In genomic region chr11:79167510-79168188, GRCh38 we compare ENCODE assay signal across 2 cellular contexts.
TF ChIP-seq lines count a peak whose summit lies in the region.

No MANE protein-coding gene starts in this region.

TF ChIP-seq in SK-N-SH treated with all-trans-retinoic acid at 6 μM for 48 hours, 23 proteins besides CTCF, POLR2A, EP300 and RAD21 (continued from another document):
- TF ChIP-seq PATZ1 (CRISPR knock-in tag; IDR thresholded peaks at IDR 0.05; ENCODE audit: borderline replicate concordance), result no peak
- TF ChIP-seq ISL1 (CRISPR knock-in tag; IDR thresholded peaks at IDR 0.05), result no peak
- no peak for TF ChIP-seq SNAI2 (CRISPR knock-in tag; IDR thresholded peaks at IDR 0.05)
- TF ChIP-seq POU6F1 (CRISPR knock-in tag; IDR thresholded peaks at IDR 0.05; ENCODE audit: borderline replicate concordance, low read depth), result no peak
- TF ChIP-seq ARNTL (CRISPR knock-in tag; IDR thresholded peaks at IDR 0.05; ENCODE audit: borderline replicate concordance, low read depth), result no peak
TF ChIP-seq in SK-N-SH treated with all-trans-retinoic acid at 6 μM for 48 hours: peak in this region for 0.

TF ChIP-seq in SK-N-SH, 30 proteins besides CTCF, POLR2A, EP300 and RAD21 (continued from another document):
- TF ChIP-seq ZBTB33 (IDR thresholded peaks at IDR 0.05; ENCODE audit: borderline replicate concordance, low read depth) (no peak), MEF2A (IDR thresholded peaks at IDR 0.05; ENCODE audit: borderline replicate concordance, low read depth) (no peak), YY1 (IDR thresholded peaks at IDR 0.05; ENCODE audit: low read depth) (no peak), RFX5 (IDR thresholded peaks at IDR 0.05; ENCODE audit: low read length) (no peak), FOXJ3 (CRISPR knock-in tag; IDR thresholded peaks at IDR 0.05) (no peak), POLR2AphosphoS5 (IDR thresholded peaks at IDR 0.05; ENCODE audit: low read depth, low read length) (no peak), GABPA (IDR thresholded peaks at IDR 0.05; ENCODE audit: low read depth) (no peak), FOXM1 (IDR thresholded peaks at IDR 0.05; ENCODE audit: low read depth) (no peak)
TF ChIP-seq in SK-N-SH: peak in this region for 0.
